Comparison of ENCODE assay signal across 9 cellular contexts in genomic region chr11:1293619-1294015, GRCh38. TPM values are rescaled to one million over a fixed set of nuclear protein-coding genes. Genes with fewer than 3 reads are reported as not detected.
DNase-seq lines count a peak whose midpoint lies in the region; ATAC-seq and TF ChIP-seq lines count a peak whose summit lies in the region.
"Had no signal": no experiment of that assay in that cellular context is flagged by ENCODE, and none has a peak within 500 bp of the region (broad histone marks: within the 10 kb centered on the region; RNA-seq: fewer than 3 reads in every experiment).

No MANE protein-coding gene starts in this region.

- H3K27me3 ChIP-seq in CD4-positive, alpha-beta memory T cell (ENCODE audit: insufficient read depth, low read length): no peaks in the 10 kb centered on the region
- H3K27me3 ChIP-seq: breast epithelium had no signal

- POLR2A ChIA-PET in AG04449 (lab: Yijun Ruan, JAX): no interaction called here
- POLR2A ChIA-PET in CD4-positive, alpha-beta memory T cell (lab: Charles Lee; ENCODE audit: partially characterized antibody): no interaction called here

- intact Hi-C loops in CD4-positive, alpha-beta memory T cell (cut with micrococcal nuclease): no loop called here

- peaks cover 41% of the 10 kb centered on the region for H3K36me3 ChIP-seq in CD4-positive, alpha-beta memory T cell (ENCODE audit: insufficient read depth, low read length)

- CTCF ChIA-PET in AG04449 (lab: Yijun Ruan, JAX): interaction anchor here (0.9 to 1.7 kb wide), 3 partner anchors 8 to 281 kb away, joined by 3 to 4 read pairs (median 3); no protein-coding TSS in a partner anchor
- CTCF ChIA-PET in CD4-positive, alpha-beta memory T cell (lab: Charles Lee; ENCODE audit: partially characterized antibody): no interaction called here

- ATAC-seq in activated T-helper 17 cell treated with anti-CD3 and anti-CD28 coated beads, Interleukin-2, amount 50 U/mL, for 72 hours (replicated peaks): no peak

- no peaks in the 10 kb centered on the region for H3K27me3 Mint-ChIP-seq in CD4-positive, alpha-beta memory T cell
- H3K27me3 Mint-ChIP-seq in activated T-helper 17 cell treated with anti-CD3 and anti-CD28 coated beads, Interleukin-2, amount 50 U/mL, for 72 hours: no peaks in the 10 kb centered on the region

- H3K36me3 Mint-ChIP-seq in CD4-positive, alpha-beta memory T cell: peaks cover 9 to 32% of the 10 kb centered on the region in 2 donors
- H3K36me3 Mint-ChIP-seq in activated T-helper 17 cell treated with anti-CD3 and anti-CD28 coated beads, Interleukin-2, amount 50 U/mL, for 72 hours (ENCODE audit: low read depth): peaks cover 26% of the 10 kb centered on the region

- no peaks in the 10 kb centered on the region for H3K9me3 ChIP-seq in CD4-positive, alpha-beta memory T cell (ENCODE audit: control insufficient read depth in 1 of 2, low read length in 2 of 2)
- H3K9me3 ChIP-seq: breast epithelium had no signal

- H3K27ac Mint-ChIP-seq in CD4-positive, alpha-beta memory T cell: no peak overlapping the region
- no peak overlapping the region for H3K27ac Mint-ChIP-seq in activated T-helper 17 cell treated with anti-CD3 and anti-CD28 coated beads, Interleukin-2, amount 50 U/mL, for 72 hours

- H3K4me1 ChIP-seq in CD4-positive, alpha-beta memory T cell (ENCODE audit: insufficient read depth, low read length): no peaks in the 10 kb centered on the region

- no peak overlapping the region for H3K4me3 Mint-ChIP-seq in CD4-positive, alpha-beta memory T cell
- H3K4me3 Mint-ChIP-seq in activated T-helper 17 cell treated with anti-CD3 and anti-CD28 coated beads, Interleukin-2, amount 50 U/mL, for 72 hours: no peak overlapping the region

- H3K27ac ChIP-seq in angular gyrus (ENCODE audit: low read depth, low read length): peak overlapping the region; percentile 83
- H3K27ac ChIP-seq in CD4-positive, alpha-beta memory T cell (ENCODE audit: low read depth, low read length): no peak overlapping the region
- H3K27ac ChIP-seq: breast epithelium had no signal

- TF ChIP-seq CTCF in AG04449 (IDR thresholded peaks at IDR 0.05; ENCODE audit: insufficient read depth, low read length, missing control alignments) (peak; percentile 32), GM12873 (IDR thresholded peaks at IDR 0.05; ENCODE audit: insufficient read depth, low read depth, low read length, missing control alignments) (peak; percentile 37)

- DNase-seq in AG04449 (ENCODE audit: low read depth, low spot score): no peak
- peak; percentile 89 for DNase-seq in mesenteric fat pad (ENCODE audit: low spot score)
- no peak for DNase-seq in glomerular visceral epithelial cell (ENCODE audit: extremely low spot score)
- no peak for DNase-seq in CD4-positive, alpha-beta memory T cell
- no peak for DNase-seq in GOT3 (lab: John Stamatoyannopoulos, UW)

- H3K4me3 ChIP-seq in AG04449 (ENCODE audit: low read depth, low read length): no peak overlapping the region
- H3K4me3 ChIP-seq in CD4-positive, alpha-beta memory T cell (ENCODE audit: low read length in 2 of 2): no peak overlapping the region
- H3K4me3 ChIP-seq: breast epithelium had no signal

- H3K4me1 Mint-ChIP-seq in CD4-positive, alpha-beta memory T cell: peaks cover 0 to 12% (median 4%) of the 10 kb centered on the region in 4 donors
- peaks cover 5% of the 10 kb centered on the region for H3K4me1 Mint-ChIP-seq in activated T-helper 17 cell treated with anti-CD3 and anti-CD28 coated beads, Interleukin-2, amount 50 U/mL, for 72 hours

- H3K9me3 Mint-ChIP-seq in CD4-positive, alpha-beta memory T cell: no peaks in the 10 kb centered on the region
- H3K9me3 Mint-ChIP-seq in activated T-helper 17 cell treated with anti-CD3 and anti-CD28 coated beads, Interleukin-2, amount 50 U/mL, for 72 hours: no peaks in the 10 kb centered on the region

RNA-seq across cellular contexts. Expression of gene TOLLIP, which starts 15.8 kb away (rescaled TPM):
- total RNA-seq in mesenteric fat pad: 63.6 TPM
- total RNA-seq in CD4-positive, alpha-beta memory T cell: 10 to 100 TPM; 49.3 to 51.4 TPM
- 10 to 100 TPM; 29.8 to 34.0 TPM for polyA plus RNA-seq in CD4-positive, alpha-beta memory T cell
- 10 to 100 TPM; 27.6 to 30.8 TPM for total RNA-seq in activated T-helper 17 cell treated with anti-CD3 and anti-CD28 coated beads, Interleukin-2, amount 50 U/mL, for 72 hours
